8 cellular contexts compared by ENCODE assay signal in the genomic region with DNA sequence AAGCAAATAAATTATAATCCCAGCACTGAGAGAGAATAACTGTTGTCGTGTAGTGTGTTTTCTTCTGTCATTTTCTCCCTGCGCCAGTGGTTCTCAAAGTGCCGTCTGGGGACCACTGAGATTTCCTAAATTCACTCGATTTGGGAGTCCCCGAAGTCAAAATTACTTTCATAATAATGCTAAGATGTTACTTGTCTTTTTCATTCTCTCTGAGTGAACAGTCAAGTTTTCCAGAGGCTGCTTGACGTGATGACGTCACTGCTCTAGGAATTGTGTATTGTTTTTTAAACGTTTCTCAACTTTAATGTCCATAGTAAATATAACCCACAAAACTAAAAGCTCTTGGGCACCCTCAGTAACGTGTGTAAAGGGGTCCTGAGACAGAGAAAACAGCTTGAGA. TPM values are rescaled to one million over a fixed set of nuclear protein-coding genes. Genes with fewer than 3 reads are reported as not detected.
DNase-seq lines count a peak whose midpoint lies in the region; ATAC-seq and TF ChIP-seq lines count a peak whose summit lies in the region.

No MANE protein-coding gene starts in this region.

- H3K4me2 ChIP-seq in MM.1S (ENCODE audit: low read depth, low read length): peak overlapping the region; percentile 94

- ATAC-seq in CD4-positive, CD25-positive, alpha-beta regulatory T cell (ENCODE audit: low read depth in 2 of 2): no peak
- ATAC-seq in GM19452 (IDR thresholded peaks at IDR 0.05; ENCODE audit: unreplicated experiment) (no peak), HG03565 (IDR thresholded peaks at IDR 0.05; ENCODE audit: unreplicated experiment) (no peak), GM21447 (IDR thresholded peaks at IDR 0.05; ENCODE audit: unreplicated experiment) (no peak)

- H3K27ac ChIP-seq in CD4-positive, CD25-positive, alpha-beta regulatory T cell (ENCODE audit: insufficient read depth, low read length, poor library complexity, severe bottlenecking): peak overlapping the region; percentile 64
- H3K27ac ChIP-seq in MM.1S (ENCODE audit: low read length): peak overlapping the region; percentile 21; the same call in 1 of the 2 replicates
- H3K27ac ChIP-seq in coronary artery: no peak overlapping the region

- peak overlapping the region; percentile 72 for H2AFZ ChIP-seq in MM.1S (ENCODE audit: low read length)

- H3K79me2 ChIP-seq in MM.1S (ENCODE audit: low read length): no peaks in the 10 kb centered on the region

- H3K4me1 Mint-ChIP-seq in CD4-positive, CD25-positive, alpha-beta regulatory T cell: peaks cover 7 to 52% (median 28%) of the 10 kb centered on the region in 4 donors
- H3K4me1 Mint-ChIP-seq in neural crest cell: peaks cover 36% of the 10 kb centered on the region

- H3K36me3 ChIP-seq in CD4-positive, CD25-positive, alpha-beta regulatory T cell (ENCODE audit: control insufficient read depth, insufficient read depth, low read length): peaks cover 22% of the 10 kb centered on the region
- H3K36me3 ChIP-seq in MM.1S (replicated peaks; ENCODE audit: insufficient read depth, low read length): no peaks in the 10 kb centered on the region

- peak overlapping the region in 2 of 3 donors; percentile 96 to 98 for H3K27ac Mint-ChIP-seq in CD4-positive, CD25-positive, alpha-beta regulatory T cell
- no peak overlapping the region for H3K27ac Mint-ChIP-seq in neural crest cell (ENCODE audit: unreplicated experiment)

- TF ChIP-seq CTCF in MM.1S (IDR thresholded peaks at IDR 0.05; ENCODE audit: low read length) (no peak), coronary artery (IDR thresholded peaks at IDR 0.05) (no peak), neural crest cell (conservative IDR thresholded peaks at IDR 0.05) (no peak)

- no peaks in the 10 kb centered on the region for H4K20me1 ChIP-seq in MM.1S (ENCODE audit: insufficient read depth, low read length)

- no peaks in the 10 kb centered on the region for H3K9me3 ChIP-seq in CD4-positive, CD25-positive, alpha-beta regulatory T cell (ENCODE audit: control insufficient read depth in 2 of 2, low read length in 2 of 2)
- no peaks in the 10 kb centered on the region for H3K9me3 ChIP-seq in MM.1S (replicated peaks; ENCODE audit: insufficient read depth, low read length)

- no peaks in the 10 kb centered on the region for H3K9me3 Mint-ChIP-seq in CD4-positive, CD25-positive, alpha-beta regulatory T cell
- H3K9me3 Mint-ChIP-seq in neural crest cell: no peaks in the 10 kb centered on the region

- H3K4me1 ChIP-seq in CD4-positive, CD25-positive, alpha-beta regulatory T cell (ENCODE audit: control insufficient read depth, insufficient read depth, low read length, poor library complexity, severe bottlenecking): peaks cover 40% of the 10 kb centered on the region
- H3K4me1 ChIP-seq in MM.1S (ENCODE audit: low read length): 0 out of 2 replicates have a peak, but pooled peaks cover 6% of the 10 kb centered on the region

- H3K27me3 ChIP-seq in CD4-positive, CD25-positive, alpha-beta regulatory T cell (ENCODE audit: control insufficient read depth, insufficient read depth, low read length): peaks cover 4% of the 10 kb centered on the region
- no peaks in the 10 kb centered on the region for H3K27me3 ChIP-seq in MM.1S (replicated peaks; ENCODE audit: insufficient read depth, low read length)

- no peaks in the 10 kb centered on the region for H3K9me2 ChIP-seq in MM.1S (replicated peaks; ENCODE audit: insufficient read depth, low read length)

- peaks cover 32% of the 10 kb centered on the region for H3K27me3 Mint-ChIP-seq in CD4-positive, CD25-positive, alpha-beta regulatory T cell
- peaks cover 46% of the 10 kb centered on the region for H3K27me3 Mint-ChIP-seq in neural crest cell (ENCODE audit: low read depth)

- peaks cover 11% of the 10 kb centered on the region; the same call in 1 of the 2 replicates for H3F3A ChIP-seq in MM.1S (ENCODE audit: insufficient read depth, low read length)

- peak overlapping the region; percentile 87 for H3K4me3 ChIP-seq in CD4-positive, CD25-positive, alpha-beta regulatory T cell (ENCODE audit: low read depth, low read length)
- H3K4me3 ChIP-seq in MM.1S (ENCODE audit: low read length): peak overlapping the region; percentile 83
- peak overlapping the region; percentile 97 for H3K4me3 ChIP-seq in coronary artery

- H3K4me3 Mint-ChIP-seq in CD4-positive, CD25-positive, alpha-beta regulatory T cell: peak overlapping the region; percentile 90 to 99 (median 98)
- peak overlapping the region; percentile 98 for H3K4me3 Mint-ChIP-seq in neural crest cell

- no peak for DNase-seq in CD4-positive, CD25-positive, alpha-beta regulatory T cell
- DNase-seq in MM.1S: no peak
- no peak for DNase-seq in coronary artery (ENCODE audit: low spot score)
- DNase-seq in neural crest cell (ENCODE audit: low read depth, low spot score): no peak
- no peak for DNase-seq in iPS-NIHi11 (ENCODE audit: low spot score)

- peaks cover 5% of the 10 kb centered on the region for H3K36me3 Mint-ChIP-seq in CD4-positive, CD25-positive, alpha-beta regulatory T cell
- H3K36me3 Mint-ChIP-seq in neural crest cell (ENCODE audit: low read depth): no peaks in the 10 kb centered on the region

- peak overlapping the region; percentile 43; the same call in 1 of the 2 replicates for H3K9ac ChIP-seq in MM.1S (ENCODE audit: low read length)

RNA-seq across cellular contexts. Expression of a gene that starts 0.8 kb away (rescaled TPM):
- total RNA-seq in CD4-positive, CD25-positive, alpha-beta regulatory T cell: 32.3 TPM
- polyA plus RNA-seq in CD4-positive, CD25-positive, alpha-beta regulatory T cell: 10 to 100 TPM; 71.2 to 88.4 (median 79.0) TPM
- total RNA-seq in neural crest cell: 49.7 and 55.8 TPM in 2 replicates

RNA-seq across cellular contexts. Expression of a gene that starts 47.8 kb away (rescaled TPM):
- total RNA-seq in CD4-positive, CD25-positive, alpha-beta regulatory T cell: 434 TPM
- 100 to 1,000 TPM; 106 to 150 (median 114) TPM for polyA plus RNA-seq in CD4-positive, CD25-positive, alpha-beta regulatory T cell
- 134 and 149 TPM in 2 replicates for total RNA-seq in neural crest cell

RNA-seq across cellular contexts. Expression of a gene that starts 53.0 kb away (rescaled TPM):
- total RNA-seq in CD4-positive, CD25-positive, alpha-beta regulatory T cell: 11.5 TPM
- polyA plus RNA-seq in CD4-positive, CD25-positive, alpha-beta regulatory T cell: 10 to 100 TPM; 40.4 to 67.4 (median 45.9) TPM
- 38.5 and 39.0 TPM in 2 replicates for total RNA-seq in neural crest cell

RNA-seq across cellular contexts. Expression of a gene that starts 58.4 kb away (rescaled TPM):
- total RNA-seq in CD4-positive, CD25-positive, alpha-beta regulatory T cell: not detected
- polyA plus RNA-seq in CD4-positive, CD25-positive, alpha-beta regulatory T cell: not detected
- total RNA-seq in neural crest cell: 1.1 and 1.2 TPM in 2 replicates

Comparison
In these comparisons a context has a peak if more than half of its experiments do, and no peak if none do; other contexts are left out.
1. H3K27ac ChIP-seq: peak in CD4-positive, CD25-positive, alpha-beta regulatory T cell (single experiment) and MM.1S (single experiment); none in coronary artery (0 of 2).
2. Peak in every context shown above with its lines, with median percentiles within 50 percentile points of each other: H3K4me3 ChIP-seq.